ENCODE assay signal across 21 cellular contexts in the genomic region with DNA sequence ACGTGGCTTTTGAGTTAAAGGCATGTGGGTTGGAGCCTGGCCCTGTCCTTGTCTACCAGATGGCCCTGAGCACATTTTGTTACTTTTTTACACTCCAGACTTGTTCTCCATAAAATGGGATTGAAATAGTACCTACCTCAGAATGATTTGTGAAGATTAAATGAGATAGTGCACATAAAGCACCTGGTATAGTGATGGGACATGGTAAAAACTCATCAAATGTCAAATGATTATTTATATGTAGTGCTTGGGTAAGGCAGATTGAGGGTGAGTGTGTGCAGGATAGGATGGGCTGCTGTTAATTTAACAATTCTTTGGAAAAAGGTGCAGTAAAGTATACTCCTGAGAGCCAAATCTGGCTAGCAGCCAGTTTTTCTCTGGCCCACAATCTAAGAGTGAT.
"Had no signal": no experiment of that assay in that cellular context is flagged by ENCODE, and none has a peak within 500 bp of the region (broad histone marks: within the 10 kb centered on the region; RNA-seq: fewer than 3 reads in every experiment).

No MANE protein-coding gene starts in this region.

- H3K4me2 ChIP-seq: neural progenitor cell had no signal

- H3K36me3 ChIP-seq: esophagus squamous epithelium, heart right ventricle, neural progenitor cell, right lobe of liver, stomach, tibial nerve, upper lobe of left lung had no signal

- H3K4me3 ChIP-seq: coronary artery, esophagus squamous epithelium, heart right ventricle, lung, neural progenitor cell, right lobe of liver, stomach, tibial nerve, upper lobe of left lung had no signal

- H3K4me1 ChIP-seq: neural progenitor cell, parathyroid adenoma, right lobe of liver, stomach, upper lobe of left lung had no signal

- DNase-seq: dermis blood vessel endothelial cell; effector memory CD8-positive, alpha-beta T cell; erythroblast; esophagus squamous epithelium; glutamatergic neuron; heart right ventricle; midbrain; naive thymus-derived CD4-positive, alpha-beta T cell; right lobe of liver; stimulated activated CD4-positive, alpha-beta T cell treated with anti-CD3 and anti-CD28 coated beads, Interleukin-12 subunit alpha, Interleukin-12 subunit beta, amount 100 ng/mL, for 4 hours; stimulated activated CD4-positive, alpha-beta T cell treated with anti-CD3 and anti-CD28 coated beads, Interleukin-1b, Interleukin-23, amount 100 ng/mL, for 48 hours; stimulated activated CD4-positive, alpha-beta T cell treated with anti-CD3 and anti-CD28 coated beads, Interleukin-4, amount 100 ng/mL, for 1 hour; stimulated activated CD8-positive, alpha-beta memory T cell treated with anti-CD3 and anti-CD28 coated beads, Interleukin-4, amount 100 ng/mL, for 48 hours; stimulated activated naive CD4-positive, alpha-beta T cell treated with Interleukin-2 at 50 U/mL for 16 hours; stomach; upper lobe of left lung had no signal

- ATAC-seq: effector memory CD8-positive, alpha-beta T cell; heart right ventricle; naive thymus-derived CD4-positive, alpha-beta T cell; right lobe of liver had no signal

- H3K9ac ChIP-seq: neural progenitor cell, parathyroid adenoma had no signal

- H3K27ac ChIP-seq: coronary artery, esophagus squamous epithelium, heart right ventricle, neural progenitor cell, parathyroid adenoma, right lobe of liver, stomach, tibial nerve, upper lobe of left lung had no signal

- H3K9me3 ChIP-seq: esophagus squamous epithelium, right lobe of liver, stomach, tibial nerve, upper lobe of left lung had no signal

- H3K27me3 ChIP-seq: neural progenitor cell, right lobe of liver, stomach, tibial nerve, upper lobe of left lung had no signal

- H3K79me2 ChIP-seq: parathyroid adenoma had no signal

- H2AFZ ChIP-seq: neural progenitor cell, parathyroid adenoma had no signal
